26 cellular contexts compared by ENCODE assay signal in genomic region chr1:18564661-18565060, GRCh38.
"Had no signal": no experiment of that assay in that cellular context is flagged by ENCODE, and none has a peak within 500 bp of the region (broad histone marks: within the 10 kb centered on the region; RNA-seq: fewer than 3 reads in every experiment).

No MANE protein-coding gene starts in this region.

- H3K27ac ChIP-seq: ovary, parathyroid adenoma, psoas muscle, right lobe of liver, sigmoid colon, stomach, thoracic aorta, thyroid gland, tibial nerve, upper lobe of left lung, vagina had no signal

- H2AFZ ChIP-seq: parathyroid adenoma had no signal

- H3K36me3 Mint-ChIP-seq: natural killer cell; stimulated activated naive B cell treated with anti-CD40 and anti-IgM and Interleukin-4, amounts not matched to agents 10 μg/mL and 1 μg/mL and 100 μg/mL, for 72 hours had no signal

- H3K36me3 ChIP-seq: ovary, right lobe of liver, sigmoid colon, stomach, thoracic aorta, thyroid gland, tibial nerve, upper lobe of left lung, vagina had no signal

- DNase-seq: naive thymus-derived CD4-positive, alpha-beta T cell; natural killer cell; occipital lobe; ovary; psoas muscle; right cardiac atrium; right lobe of liver; sigmoid colon; small intestine; stimulated activated CD4-positive, alpha-beta T cell treated with anti-CD3 and anti-CD28 coated beads, Interleukin-15, amount 100 ng/mL, for 24 hours; stimulated activated CD4-positive, alpha-beta T cell treated with anti-CD3 and anti-CD28 coated beads, Interleukin-4, amount 100 ng/mL, for 1 hour; stimulated activated CD4-positive, alpha-beta T cell treated with anti-CD3 and anti-CD28 coated beads, Interleukin-4, amount 100 ng/mL, for 4 hours; stimulated activated CD8-positive, alpha-beta memory T cell treated with anti-CD3 and anti-CD28 coated beads, Interleukin-4, amount 100 ng/mL, for 48 hours; stimulated activated naive B cell treated with anti-CD40 and anti-IgM and Interleukin-4, amounts not matched to agents 10 μg/mL and 1 μg/mL and 100 μg/mL, for 72 hours; stimulated activated naive CD4-positive, alpha-beta T cell treated with Interleukin-2 at 50 U/mL for 16 hours; stomach; thyroid gland; trophoblast cell; upper lobe of left lung had no signal

- ATAC-seq: naive thymus-derived CD4-positive, alpha-beta T cell; natural killer cell; psoas muscle; right cardiac atrium; right lobe of liver; stimulated activated naive B cell treated with anti-CD40 and anti-IgM and Interleukin-4, amounts not matched to agents 10 μg/mL and 1 μg/mL and 100 μg/mL, for 72 hours had no signal

- H3K27me3 ChIP-seq: ovary, right lobe of liver, upper lobe of left lung, vagina had no signal

- H3K9ac ChIP-seq: parathyroid adenoma had no signal

- H3K4me1 ChIP-seq: parathyroid adenoma, psoas muscle, right lobe of liver, sigmoid colon, thyroid gland, tibial nerve, upper lobe of left lung, vagina had no signal

- H3K79me2 ChIP-seq: parathyroid adenoma had no signal

- H3K9me3 Mint-ChIP-seq: natural killer cell; stimulated activated naive CD8-positive, alpha-beta T cell treated with anti-CD3 and anti-CD28 coated beads, Interleukin-15, Interleukin-2, amounts not matched to agents 100 ng/mL and 50 ng/mL, for 24 hours had no signal

- H3K4me3 Mint-ChIP-seq: naive thymus-derived CD4-positive, alpha-beta T cell; natural killer cell; nephron; stimulated activated naive B cell treated with anti-CD40 and anti-IgM and Interleukin-4, amounts not matched to agents 10 μg/mL and 1 μg/mL and 100 μg/mL, for 72 hours; stimulated activated naive CD8-positive, alpha-beta T cell treated with anti-CD3 and anti-CD28 coated beads, Interleukin-15, Interleukin-2, amounts not matched to agents 100 ng/mL and 50 ng/mL, for 24 hours had no signal

- H3K4me1 Mint-ChIP-seq: naive thymus-derived CD4-positive, alpha-beta T cell; natural killer cell; nephron; stimulated activated naive B cell treated with anti-CD40 and anti-IgM and Interleukin-4, amounts not matched to agents 10 μg/mL and 1 μg/mL and 100 μg/mL, for 72 hours had no signal

- H3K9me3 ChIP-seq: ovary, psoas muscle, right lobe of liver, thyroid gland, vagina had no signal

- H3K27ac Mint-ChIP-seq: naive thymus-derived CD4-positive, alpha-beta T cell; natural killer cell; nephron; progenitor cell of endocrine pancreas; stimulated activated naive B cell treated with anti-CD40 and anti-IgM and Interleukin-4, amounts not matched to agents 10 μg/mL and 1 μg/mL and 100 μg/mL, for 72 hours; stimulated activated naive CD8-positive, alpha-beta T cell treated with anti-CD3 and anti-CD28 coated beads, Interleukin-15, Interleukin-2, amounts not matched to agents 100 ng/mL and 50 ng/mL, for 24 hours had no signal

- H3K4me3 ChIP-seq: ovary, psoas muscle, right lobe of liver, sigmoid colon, stomach, thoracic aorta, thyroid gland, tibial nerve, upper lobe of left lung, vagina had no signal
